Comparison of ENCODE assay signal across 1 cellular context in the genomic region with DNA sequence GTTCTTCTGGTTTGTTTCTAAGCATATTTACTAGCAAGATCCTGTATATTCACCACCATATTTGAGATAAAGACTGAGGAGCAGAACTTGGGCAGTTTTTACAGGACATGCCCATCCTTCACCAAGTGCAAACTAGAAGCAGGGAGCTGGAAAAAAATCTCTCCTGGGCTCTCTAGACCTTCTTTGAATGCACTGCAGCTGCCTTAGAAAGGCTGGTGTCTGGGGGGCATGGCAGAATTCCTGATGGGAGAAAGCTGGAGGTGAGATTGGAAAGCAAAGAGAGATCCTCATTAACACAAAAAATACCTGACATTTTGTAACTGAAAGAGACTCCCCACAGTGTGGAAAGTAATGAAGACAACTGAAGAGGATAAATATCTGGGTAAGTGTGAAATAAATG.
TF ChIP-seq lines count a peak whose summit lies in the region.

No MANE protein-coding gene starts in this region.

TF ChIP-seq in H1, 55 proteins besides CTCF, POLR2A, EP300 and RAD21:
- no peak for TF ChIP-seq CTBP2 (IDR thresholded peaks at IDR 0.05; ENCODE audit: borderline replicate concordance, insufficient read depth, insufficient read length, low read length)
TF ChIP-seq in H1: peak in this region for 0.
